In genomic region chr2:99935662-99936061, GRCh38 we compare ENCODE assay signal across 20 cellular contexts.
"Had no signal": no experiment of that assay in that cellular context is flagged by ENCODE, and none has a peak within 500 bp of the region (broad histone marks: within the 10 kb centered on the region; RNA-seq: fewer than 3 reads in every experiment).

No MANE protein-coding gene starts in this region.

- ATAC-seq: heart left ventricle, mucosa of descending colon, natural killer cell, pancreas, right cardiac atrium had no signal

- FAIRE-seq: colon, endothelial cell of umbilical vein, islet of Langerhans, pancreas had no signal

- H3K9me3 Mint-ChIP-seq: natural killer cell had no signal

- H3K4me1 ChIP-seq: neural progenitor cell had no signal

- H3K36me3 ChIP-seq: heart left ventricle, neural progenitor cell, pancreas had no signal

- DNase-seq: cerebellar nuclear complex; erythroblast; foreskin melanocyte; heart left ventricle; hypothalamus; kidney glomerular epithelial cell; mammary epithelial cell; mucosa of descending colon; natural killer cell; nucleus accumbens; pancreas; stimulated activated CD4-positive, alpha-beta T cell treated with anti-CD3 and anti-CD28 coated beads, Interleukin-4, amount 100 ng/mL, for 1 hour; stimulated activated naive CD4-positive, alpha-beta T cell; trophoblast cell had no signal

- H3K27ac ChIP-seq: heart left ventricle, neural progenitor cell, pancreas had no signal

- H3K4me3 ChIP-seq: heart left ventricle, mucosa of descending colon, neural progenitor cell, pancreas had no signal

- H3K27me3 ChIP-seq: heart left ventricle, pancreas had no signal

- H3K36me3 Mint-ChIP-seq: natural killer cell, neural progenitor cell had no signal

- H3K4me1 Mint-ChIP-seq: natural killer cell had no signal

- H3K27ac Mint-ChIP-seq: natural killer cell, neural progenitor cell, progenitor cell of endocrine pancreas had no signal

- H3K4me3 Mint-ChIP-seq: natural killer cell, neural progenitor cell had no signal

- H3K9me3 ChIP-seq: heart left ventricle, mucosa of descending colon, pancreas had no signal
